Comparison of ENCODE assay signal across 8 cellular contexts in the genomic region with DNA sequence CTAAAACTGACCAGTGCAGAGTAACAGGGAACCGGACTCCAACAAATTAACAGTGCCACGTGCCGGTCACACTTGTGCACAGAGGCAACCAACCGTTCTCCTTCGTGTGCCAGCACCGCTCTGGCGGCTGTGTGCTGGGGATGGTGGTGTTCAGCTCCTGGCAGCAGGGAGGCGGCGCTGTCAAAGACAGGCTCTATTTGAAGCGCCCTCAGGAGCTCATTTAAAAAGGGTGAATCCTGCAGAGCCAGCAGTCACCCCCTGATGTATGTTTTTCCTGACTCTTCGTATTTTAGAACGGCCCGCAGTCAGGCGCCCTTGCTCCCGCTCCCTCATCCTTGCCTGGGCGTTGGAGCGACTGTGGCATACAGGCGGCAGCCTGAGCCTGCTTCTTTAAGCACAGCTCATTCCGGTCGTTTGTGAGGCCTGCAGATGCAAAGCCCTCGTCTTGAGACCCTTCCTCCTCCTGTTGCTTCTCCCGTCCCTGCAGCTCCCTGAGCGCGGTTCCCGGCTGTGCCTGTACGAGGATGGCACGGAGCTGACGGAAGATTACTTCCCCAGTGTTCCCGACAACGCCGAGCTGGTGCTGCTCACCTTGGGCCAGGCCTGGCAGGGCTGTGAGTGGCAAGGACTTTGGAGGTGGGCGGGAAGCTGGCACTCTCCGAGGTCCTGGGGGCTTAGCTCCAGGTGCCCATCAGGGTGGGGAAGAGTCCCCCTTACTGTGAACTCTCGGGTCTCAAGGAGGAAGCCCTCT. TPM values are rescaled to one million over a fixed set of nuclear protein-coding genes. Genes with fewer than 3 reads are reported as not detected.
DNase-seq lines count a peak whose midpoint lies in the region; ATAC-seq, FAIRE-seq and TF ChIP-seq lines count a peak whose summit lies in the region.

No MANE protein-coding gene starts in this region.

- H3K9me3 Mint-ChIP-seq in activated naive CD4-positive, alpha-beta T cell treated with anti-CD3 and anti-CD28 coated beads, Interleukin-2, amount 10 ng/mL, durations not matched to agents 7 days and 5 days, result no peaks in the 10 kb centered on the region

- H3K4me1 ChIP-seq in OCI-LY7 (ENCODE audit: insufficient read depth, low read length, poor library complexity, severe bottlenecking) (peaks cover 26% of the 10 kb centered on the region), lower lobe of right lung (peaks cover 24% of the 10 kb centered on the region), thoracic aorta (ENCODE audit: control insufficient read depth in 1 of 2, low read depth in 2 of 2) (peaks cover 13 to 21% of the 10 kb centered on the region in 2 donors)

- no peaks in the 10 kb centered on the region for H3K9me2 ChIP-seq in OCI-LY7 (ENCODE audit: insufficient read depth, low read length)

- peak overlapping the region; percentile 71 for H3K27ac Mint-ChIP-seq in activated naive CD4-positive, alpha-beta T cell treated with anti-CD3 and anti-CD28 coated beads, Interleukin-2, amount 10 ng/mL, durations not matched to agents 7 days and 5 days

- H3K4me3 ChIP-seq in OCI-LY7 (ENCODE audit: low read depth, low read length, poor library complexity, severe bottlenecking) (peak overlapping the region; percentile 87), lower lobe of right lung (peak overlapping the region; percentile 95), thoracic aorta (peak overlapping the region; percentile 79)

- peak; percentile 50 for TF ChIP-seq CTCF in OCI-LY7 (conservative IDR thresholded peaks at IDR 0.05; ENCODE audit: low read length)
- TF ChIP-seq CTCF in lower lobe of right lung (IDR thresholded peaks at IDR 0.05), result no peak
- TF ChIP-seq CTCF in thoracic aorta (IDR thresholded peaks at IDR 0.05), result no peak
- no peak for TF ChIP-seq CTCF in D721Med (IDR thresholded peaks at IDR 0.05; ENCODE audit: insufficient read depth, missing control alignments)

- H3K27me3 ChIP-seq in lower lobe of right lung (ENCODE audit: low read depth) (no peaks in the 10 kb centered on the region), thoracic aorta (replicated peaks; ENCODE audit: insufficient read depth) (no peaks in the 10 kb centered on the region)

- H3K4me1 Mint-ChIP-seq in activated naive CD4-positive, alpha-beta T cell treated with anti-CD3 and anti-CD28 coated beads, Interleukin-2, amount 10 ng/mL, durations not matched to agents 7 days and 5 days, result peaks cover 34% of the 10 kb centered on the region

- no peak overlapping the region for H2AFZ ChIP-seq in OCI-LY7 (ENCODE audit: low read length)

- H3K9me3 ChIP-seq in OCI-LY7 (ENCODE audit: low read length) (no peaks in the 10 kb centered on the region), lower lobe of right lung (no peaks in the 10 kb centered on the region), thoracic aorta (no peaks in the 10 kb centered on the region)

- no peaks in the 10 kb centered on the region for H3K27me3 Mint-ChIP-seq in activated naive CD4-positive, alpha-beta T cell treated with anti-CD3 and anti-CD28 coated beads, Interleukin-2, amount 10 ng/mL, durations not matched to agents 7 days and 5 days

- H4K20me1 ChIP-seq in OCI-LY7 (ENCODE audit: insufficient read depth, low read length), result peaks cover 7% of the 10 kb centered on the region; the same call in 1 of the 2 replicates

- intact Hi-C loops in OCI-LY7 (cut with micrococcal nuclease; ENCODE audit: unreplicated experiment) (loop anchor here (5.0 kb wide), 1 partner anchor 189 kb away; no protein-coding TSS in a partner anchor), lower lobe of right lung (cut with DNase I) (no loop called here)

- CTCF ChIA-PET in activated naive CD4-positive, alpha-beta T cell treated with anti-CD3 and anti-CD28 coated beads, Interleukin-2, amount 10 ng/mL, durations not matched to agents 7 days and 5 days (lab: Charles Lee), result interaction anchor here (0.6 to 3.2 kb wide), 7 partner anchors 12 to 64 kb away, joined by 3 to 15 read pairs (median 5); partner anchors contain the start of gene C1orf174
- CTCF ChIA-PET in OCI-LY7 (lab: Charles Lee; ENCODE audit: unreplicated experiment), result interaction anchor here (0.6 to 2.5 kb wide), 5 partner anchors 14 to 1444 kb away, joined by 3 to 7 read pairs (median 3); no protein-coding TSS in a partner anchor

- DNase-seq in activated naive CD4-positive, alpha-beta T cell treated with anti-CD3 and anti-CD28 coated beads, Interleukin-2, amount 10 ng/mL, durations not matched to agents 7 days and 5 days, result peak; percentile 50
- no peak for DNase-seq in activated naive CD4-positive, alpha-beta T cell treated with anti-CD3 and anti-CD28 coated beads, Interleukin-2, amount 50 U/mL, for 16 hours
- DNase-seq in OCI-LY7 (ENCODE audit: low spot score) (peak; percentile 51), cerebellum (ENCODE audit: low spot score) (peak; percentile 60), lower lobe of right lung (peak; percentile 51), thoracic aorta (ENCODE audit: low spot score) (no peak), D721Med (ENCODE audit: insufficient read length, low spot score) (no peak)

- H3K36me3 Mint-ChIP-seq in activated naive CD4-positive, alpha-beta T cell treated with anti-CD3 and anti-CD28 coated beads, Interleukin-2, amount 10 ng/mL, durations not matched to agents 7 days and 5 days, result peaks cover 3% of the 10 kb centered on the region

- BruUV-seq in OCI-LY7 (replicated peaks; lab: Mats Ljungman, UMichigan), result no TSS peak

- H3K79me2 ChIP-seq in OCI-LY7 (ENCODE audit: insufficient read depth, low read depth, low read length), result peaks cover 41% of the 10 kb centered on the region

- ATAC-seq in lower lobe of right lung (no peak), thoracic aorta (ENCODE audit: insufficient number of reproducible peaks, low FRiP score, low read depth) (no peak), HG03159 (IDR thresholded peaks at IDR 0.05; ENCODE audit: unreplicated experiment) (no peak)

- peak overlapping the region; percentile 89 for H3K4me2 ChIP-seq in OCI-LY7 (ENCODE audit: low read length)

- FAIRE-seq in D721Med (lab: Jason Lieb, UNC), result no peak

- H3K36me3 ChIP-seq in OCI-LY7 (ENCODE audit: insufficient read depth, low read length) (no peaks in the 10 kb centered on the region; the same call in 1 of the 2 replicates), lower lobe of right lung (no peaks in the 10 kb centered on the region), thoracic aorta (no peaks in the 10 kb centered on the region)

- H3K27ac ChIP-seq in OCI-LY7 (ENCODE audit: low read depth, low read length, poor library complexity, severe bottlenecking) (no peak overlapping the region), lower lobe of right lung (no peak overlapping the region), thoracic aorta (no peak overlapping the region)

- H3K4me3 Mint-ChIP-seq in activated naive CD4-positive, alpha-beta T cell treated with anti-CD3 and anti-CD28 coated beads, Interleukin-2, amount 10 ng/mL, durations not matched to agents 7 days and 5 days, result peak overlapping the region; percentile 97

- POLR2A ChIA-PET in OCI-LY7 (lab: Charles Lee), result interaction anchor here (1.4 to 1.7 kb wide), 3 partner anchors 43 to 189 kb away, joined by 3 to 7 read pairs (median 6); no protein-coding TSS in a partner anchor

RNA-seq across cellular contexts. Expression of gene DFFB, which starts 1.1 kb away (rescaled TPM):
- 15.2 and 21.6 TPM in 2 replicates for total RNA-seq in OCI-LY7 (2014; rRNA removed; shearing (Covaris generic))
- total RNA-seq in OCI-LY7 (2022), result 16.0 and 17.9 TPM in 2 replicates
- 7.2 TPM for total RNA-seq in cerebellum
- total RNA-seq in lower lobe of right lung, result 10.6 TPM
- total RNA-seq in thoracic aorta, result 10 to 100 TPM in 1 of 2 donors, 1 to 10 TPM in 1; 7.8 to 20.2 TPM

RNA-seq across cellular contexts. Expression of gene CEP104, which starts 1.4 kb away (rescaled TPM):
- total RNA-seq in OCI-LY7 (2014; rRNA removed; shearing (Covaris generic)), result 26.8 and 36.5 TPM in 2 replicates
- 71.0 and 71.7 TPM in 2 replicates for total RNA-seq in OCI-LY7 (2022)
- total RNA-seq in cerebellum, result 31.0 TPM
- 53.9 TPM for total RNA-seq in lower lobe of right lung
- 10 to 100 TPM; 27.3 to 59.2 TPM for total RNA-seq in thoracic aorta

RNA-seq across cellular contexts. Expression of gene C1orf174, which starts 41.7 kb away (rescaled TPM):
- total RNA-seq in OCI-LY7 (2014; rRNA removed; shearing (Covaris generic)), result 43.4 and 59.5 TPM in 2 replicates
- total RNA-seq in OCI-LY7 (2022), result 39.0 and 42.0 TPM in 2 replicates
- 16.1 TPM for total RNA-seq in cerebellum
- total RNA-seq in lower lobe of right lung, result 19.8 TPM
- 10 to 100 TPM; 15.3 to 19.0 TPM for total RNA-seq in thoracic aorta

Comparison
In these comparisons a context has a peak if more than half of its experiments do, and no peak if none do; other contexts are left out.
1. DNase-seq: peak in activated naive CD4-positive, alpha-beta T cell treated with anti-CD3 and anti-CD28 coated beads, Interleukin-2, amount 10 ng/mL, durations not matched to agents 7 days and 5 days (single experiment), OCI-LY7 (single experiment), cerebellum (single experiment) and lower lobe of right lung (single experiment); none in activated naive CD4-positive, alpha-beta T cell treated with anti-CD3 and anti-CD28 coated beads, Interleukin-2, amount 50 U/mL, for 16 hours (single experiment), thoracic aorta (single experiment) and D721Med (single experiment).
2. Peak in every context shown above with its lines, with median percentiles within 50 percentile points of each other: H3K4me3 ChIP-seq.